21 cellular contexts compared by ENCODE assay signal in genomic region chr11:131633978-131634377, GRCh38.
"Had no signal": no experiment of that assay in that cellular context is flagged by ENCODE, and none has a peak within 500 bp of the region (broad histone marks: within the 10 kb centered on the region; RNA-seq: fewer than 3 reads in every experiment).

No MANE protein-coding gene starts in this region.

- H3K27ac ChIP-seq: cardiac muscle cell, epithelial cell of prostate, transverse colon, VCaP had no signal

- ATAC-seq: activated T-cell treated with anti-CD3 and anti-CD28 coated beads, Interleukin-2, amount 50 U/mL, for 72 hours; left lobe of liver had no signal

- H3K9me3 Mint-ChIP-seq: nephron had no signal

- DNase-seq: activated CD4-positive, alpha-beta T cell treated with anti-CD3 and anti-CD28 coated beads, Interleukin-2, amount 50 U/mL, for 4 hours; activated effector memory CD4-positive, alpha-beta T cell treated with anti-CD3 and anti-CD28 coated beads, Interleukin-2, amount 50 U/mL, for 16 hours; activated T-cell treated with anti-CD3 and anti-CD28 coated beads, Interleukin-2, amount 50 U/mL, for 72 hours; amniotic stem cell; foreskin melanocyte; nucleus accumbens; stimulated activated CD4-positive, alpha-beta T cell treated with anti-CD3 and anti-CD28 coated beads, Interleukin-12 subunit alpha, Interleukin-12 subunit beta, amount 100 ng/mL, for 4 hours; stimulated activated CD4-positive, alpha-beta T cell treated with anti-CD3 and anti-CD28 coated beads, Interleukin-1b, Interleukin-23, amount 100 ng/mL, for 48 hours; stimulated activated CD8-positive, alpha-beta memory T cell treated with anti-CD3 and anti-CD28 coated beads, Interleukin-4, amount 100 ng/mL, for 48 hours; stimulated activated naive CD4-positive, alpha-beta T cell; SW 1271; T-helper 2 cell; transverse colon had no signal

- H3K4me1 ChIP-seq: transverse colon had no signal

- H3K4me3 ChIP-seq: cardiac muscle cell, transverse colon had no signal

- H3K36me3 ChIP-seq: cardiac muscle cell, transverse colon had no signal

- H3K9me3 ChIP-seq: transverse colon had no signal

- H3K4me3 Mint-ChIP-seq: activated naive CD8-positive, alpha-beta T cell; activated T-cell treated with anti-CD3 and anti-CD28 coated beads, Interleukin-2, amount 50 U/mL, for 72 hours; mesothelial cell of epicardium; nephron had no signal

- H3K36me3 Mint-ChIP-seq: mesothelial cell of epicardium had no signal

- H3K27ac Mint-ChIP-seq: activated naive CD8-positive, alpha-beta T cell; activated T-cell treated with anti-CD3 and anti-CD28 coated beads, Interleukin-2, amount 50 U/mL, for 72 hours; mesothelial cell of epicardium; nephron; progenitor cell of endocrine pancreas had no signal

- H3K27me3 ChIP-seq: cardiac muscle cell, transverse colon had no signal
